In the genomic region with DNA sequence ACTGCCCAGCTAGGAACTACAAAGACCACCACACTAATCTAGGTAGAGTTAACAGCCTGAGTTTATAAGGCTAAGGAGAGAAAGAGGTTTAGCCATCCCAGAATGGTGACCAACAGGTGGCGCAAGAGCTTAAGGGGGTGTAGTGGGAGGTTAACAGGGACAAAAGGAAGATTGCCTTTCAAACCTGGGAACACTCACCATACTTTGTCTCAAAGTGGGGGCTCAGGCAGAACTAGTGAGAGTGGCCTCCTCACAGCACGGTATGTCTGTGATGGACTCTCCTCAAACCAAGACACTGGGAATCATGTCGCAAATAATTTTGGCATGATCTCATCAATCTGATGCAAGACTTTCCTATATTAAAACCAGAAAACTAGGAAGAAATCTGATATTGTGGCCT, we compare ENCODE assay signal across 8 cellular contexts. TPM values are rescaled to one million over a fixed set of nuclear protein-coding genes. Genes with fewer than 3 reads are reported as not detected.
DNase-seq lines count a peak whose midpoint lies in the region; ATAC-seq, FAIRE-seq and TF ChIP-seq lines count a peak whose summit lies in the region.

No MANE protein-coding gene starts in this region.

- peak; percentile 78 for FAIRE-seq in GM12892 (lab: Jason Lieb, UNC)

- H3K4me1 ChIP-seq in ACC112 (ENCODE audit: control insufficient read depth, insufficient read depth, low read length, unreplicated experiment) (peaks cover 28% of the 10 kb centered on the region), Peyer's patch (no peaks in the 10 kb centered on the region), right cardiac atrium (ENCODE audit: control insufficient read depth, insufficient read depth, low read length) (no peaks in the 10 kb centered on the region)

- no peak overlapping the region for H2AFZ ChIP-seq in ACC112 (ENCODE audit: low read length, unreplicated experiment)

- peaks cover 5% of the 10 kb centered on the region for H3K79me2 ChIP-seq in ACC112 (ENCODE audit: control insufficient read depth, insufficient read depth, low read length, unreplicated experiment)

- peak overlapping the region; percentile 29; the same call in 1 of the 2 replicates for H3K27ac ChIP-seq in ACC112 (ENCODE audit: low read depth, low read length)
- H3K27ac ChIP-seq in Peyer's patch = no peak overlapping the region
- H3K27ac ChIP-seq in right cardiac atrium (ENCODE audit: low read length) = no peak overlapping the region

- H3K9me3 Mint-ChIP-seq in activated T-helper 2 cell treated with anti-CD3 and anti-CD28 coated beads, Interferon-gamma antibody, Interleukin-2, Interleukin-4, amounts not matched to agents 10 μg/mL and 5 μg/mL and 100 μg/mL, durations not matched to agents 14 hours and 24 hours and 36 hours = no peaks in the 10 kb centered on the region

- H3K9me3 ChIP-seq in Peyer's patch (no peaks in the 10 kb centered on the region), right cardiac atrium (ENCODE audit: control insufficient read depth, low read length) (no peaks in the 10 kb centered on the region)

- H3K27me3 ChIP-seq in ACC112 (ENCODE audit: insufficient read depth, low read length) (no peaks in the 10 kb centered on the region), Peyer's patch (no peaks in the 10 kb centered on the region), right cardiac atrium (ENCODE audit: control insufficient read depth, insufficient read depth) (no peaks in the 10 kb centered on the region)

- no peak for TF ChIP-seq POLR2A in GM12892 (IDR thresholded peaks at IDR 0.05; ENCODE audit: low read depth, low read length)
- TF ChIP-seq POLR2A in Peyer's patch (IDR thresholded peaks at IDR 0.05) = no peak
- no peak for TF ChIP-seq POLR2A in lower leg skin (IDR thresholded peaks at IDR 0.05)

- peaks cover 52% of the 10 kb centered on the region for H3K36me3 ChIP-seq in ACC112 (ENCODE audit: insufficient read depth, low read length)
- H3K36me3 ChIP-seq in Peyer's patch = peaks cover 0 to 73% (median 0%) of the 10 kb centered on the region in 3 donors

- H3K27me3 Mint-ChIP-seq in activated T-helper 2 cell treated with anti-CD3 and anti-CD28 coated beads, Interferon-gamma antibody, Interleukin-2, Interleukin-4, amounts not matched to agents 10 μg/mL and 5 μg/mL and 100 μg/mL, durations not matched to agents 14 hours and 24 hours and 36 hours (ENCODE audit: low read depth) = no peaks in the 10 kb centered on the region

- H3K4me3 ChIP-seq in ACC112 (ENCODE audit: low read depth, low read length) = no peak overlapping the region
- no peak overlapping the region for H3K4me3 ChIP-seq in Peyer's patch
- no peak overlapping the region for H3K4me3 ChIP-seq in right cardiac atrium (ENCODE audit: low read length)
- no peak overlapping the region for H3K4me3 ChIP-seq in lower leg skin (ENCODE audit: low read depth, poor library complexity, severe bottlenecking)

- no peak overlapping the region for H3K27ac Mint-ChIP-seq in activated T-helper 2 cell treated with anti-CD3 and anti-CD28 coated beads, Interferon-gamma antibody, Interleukin-2, Interleukin-4, amounts not matched to agents 10 μg/mL and 5 μg/mL and 100 μg/mL, durations not matched to agents 14 hours and 24 hours and 36 hours

- H3K4me1 Mint-ChIP-seq in activated T-helper 2 cell treated with anti-CD3 and anti-CD28 coated beads, Interferon-gamma antibody, Interleukin-2, Interleukin-4, amounts not matched to agents 10 μg/mL and 5 μg/mL and 100 μg/mL, durations not matched to agents 14 hours and 24 hours and 36 hours (ENCODE audit: low read depth) = peaks cover 2% of the 10 kb centered on the region

- DNase-seq in GM12892 (ENCODE audit: insufficient read length) (no peak), Peyer's patch (peak; percentile 52 to 85 (median 70)), right cardiac atrium (peak in 1 of 3 donors; percentile 62), lower leg skin (ENCODE audit: low spot score in 2 of 2) (no peak)
- DNase-seq in activated T-helper 2 cell treated with anti-CD3 and anti-CD28 coated beads, Interferon-gamma antibody, Interleukin-2, Interleukin-4, amounts not matched to agents 10 μg/mL and 5 μg/mL and 100 μg/mL, durations not matched to agents 14 hours and 24 hours and 36 hours (ENCODE audit: low spot score) = peak; percentile 26
- DNase-seq in stimulated activated CD4-positive, alpha-beta T cell treated with anti-CD3 and anti-CD28 coated beads, Interleukin-2, amount 100 ng/mL, for 48 hours = peak; percentile 52 to 60

- TF ChIP-seq CTCF in Peyer's patch (IDR thresholded peaks at IDR 0.05) (peak in 4 of 6 experiments; percentile 60 to 63 (median 61)), lower leg skin (IDR thresholded peaks at IDR 0.05) (no peak)

- intact Hi-C loops in activated T-helper 2 cell treated with anti-CD3 and anti-CD28 coated beads, Interferon-gamma antibody, Interleukin-2, Interleukin-4, amounts not matched to agents 10 μg/mL and 5 μg/mL and 100 μg/mL, durations not matched to agents 14 hours and 24 hours and 36 hours (cut with micrococcal nuclease) = loop anchor here (1.0 kb wide), 1 partner anchor 151 kb away; no protein-coding TSS in a partner anchor
- intact Hi-C loops in right cardiac atrium (cut with DNase I) = loop anchor here in 1 of 4 donors (5.0 kb wide), 1 partner anchor 150 kb away; no protein-coding TSS in a partner anchor
- intact Hi-C loops in lower leg skin (cut with DNase I; ENCODE audit: low total_unique reads) = no loop called here

- WGBS in right cardiac atrium = 88% methylated on average over 3 of the region's 3 CpGs
- 78 to 79% methylated on average over 3 of the region's 3 CpGs for WGBS in lower leg skin, 2 donors

- ATAC-seq in right cardiac atrium (peak; percentile 29 to 36), HG03469 (IDR thresholded peaks at IDR 0.05; ENCODE audit: unreplicated experiment) (no peak)

- H3K36me3 Mint-ChIP-seq in activated T-helper 2 cell treated with anti-CD3 and anti-CD28 coated beads, Interferon-gamma antibody, Interleukin-2, Interleukin-4, amounts not matched to agents 10 μg/mL and 5 μg/mL and 100 μg/mL, durations not matched to agents 14 hours and 24 hours and 36 hours (ENCODE audit: low read depth) = peaks cover 76% of the 10 kb centered on the region

- no peak overlapping the region for H3K4me3 Mint-ChIP-seq in activated T-helper 2 cell treated with anti-CD3 and anti-CD28 coated beads, Interferon-gamma antibody, Interleukin-2, Interleukin-4, amounts not matched to agents 10 μg/mL and 5 μg/mL and 100 μg/mL, durations not matched to agents 14 hours and 24 hours and 36 hours (ENCODE audit: low read depth)

RNA-seq across cellular contexts. Expression of a gene that starts 23.4 kb away (rescaled TPM):
- polyA plus RNA-seq in GM12892 (2012; ENCODE audit: missing spikeins) = 122 TPM
- total RNA-seq in Peyer's patch = 100 to 1,000 TPM; 132 to 220 (median 176) TPM
- 321 and 330 TPM in 2 replicates for total RNA-seq in activated T-helper 2 cell treated with anti-CD3 and anti-CD28 coated beads, Interferon-gamma antibody, Interleukin-2, Interleukin-4, amounts not matched to agents 10 μg/mL and 5 μg/mL and 100 μg/mL, durations not matched to agents 14 hours and 24 hours and 36 hours
- 100 to 1,000 TPM; 310 to 338 (median 324) TPM for total RNA-seq in right cardiac atrium
- 146 TPM for polyA plus RNA-seq in right cardiac atrium
- total RNA-seq in lower leg skin = 100 to 1,000 TPM; 155 to 208 (median 178) TPM

Comparison
In these comparisons a context has a peak if more than half of its experiments do, and no peak if none do; other contexts are left out.
1. DNase-seq: peak in Peyer's patch (3 of 3), activated T-helper 2 cell treated with anti-CD3 and anti-CD28 coated beads, Interferon-gamma antibody, Interleukin-2, Interleukin-4, amounts not matched to agents 10 μg/mL and 5 μg/mL and 100 μg/mL, durations not matched to agents 14 hours and 24 hours and 36 hours (single experiment) and stimulated activated CD4-positive, alpha-beta T cell treated with anti-CD3 and anti-CD28 coated beads, Interleukin-2, amount 100 ng/mL, for 48 hours (2 of 2); none in GM12892 (single experiment) and lower leg skin (0 of 2).
2. CTCF ChIP-seq: peak in Peyer's patch (4 of 6); none in lower leg skin (0 of 3).